In genomic region chr9:89432986-89433530, GRCh38 we compare ENCODE assay signal across 20 cellular contexts.
DNase-seq lines count a peak whose midpoint lies in the region; ATAC-seq and TF ChIP-seq lines count a peak whose summit lies in the region.
"Had no signal": no experiment of that assay in that cellular context is flagged by ENCODE, and none has a peak within 500 bp of the region (broad histone marks: within the 10 kb centered on the region; RNA-seq: fewer than 3 reads in every experiment).

No MANE protein-coding gene starts in this region.

- no peaks in the 10 kb centered on the region for H3K36me3 ChIP-seq in left lung
- no peaks in the 10 kb centered on the region for H3K36me3 ChIP-seq in gastroesophageal sphincter
- H3K36me3 ChIP-seq: right lobe of liver had no signal

- H3K27me3 ChIP-seq in left lung (no peaks in the 10 kb centered on the region), gastroesophageal sphincter (no peaks in the 10 kb centered on the region)
- H3K27me3 ChIP-seq: right lobe of liver had no signal

- no peak for TF ChIP-seq EP300 in gastroesophageal sphincter (IDR thresholded peaks at IDR 0.05)

- H3K27ac ChIP-seq in left lung (no peak overlapping the region), gastroesophageal sphincter (no peak overlapping the region)
- H3K27ac ChIP-seq: coronary artery, PC-9, right lobe of liver had no signal

- H3K4me3 Mint-ChIP-seq in stimulated activated naive CD8-positive, alpha-beta T cell treated with anti-CD3 and anti-CD28 coated beads, Interleukin-15, Interleukin-2, amounts not matched to agents 100 ng/mL and 50 ng/mL, for 24 hours, result no peak overlapping the region
- H3K4me3 Mint-ChIP-seq in activated T-helper 1 cell treated with anti-CD3 and anti-CD28 coated beads, Interleukin-12 subunit alpha, Interleukin-12 subunit beta, Interleukin-2, Interleukin-4 antibody, amounts not matched to agents 30 ng/mL and 10 ng/mL and 1 ng/mL, durations not matched to agents 14 hours and 24 hours and 36 hours, result no peak overlapping the region
- H3K4me3 Mint-ChIP-seq: stimulated activated naive CD8-positive, alpha-beta T cell treated with anti-CD3 and anti-CD28 coated beads, Interleukin-15, amount 100 ng/mL, for 72 hours had no signal

- H3K4me3 ChIP-seq in left lung (no peak overlapping the region), gastroesophageal sphincter (no peak overlapping the region)
- H3K4me3 ChIP-seq: coronary artery, PC-9, right lobe of liver had no signal

- no peak for TF ChIP-seq CTCF in left lung (IDR thresholded peaks at IDR 0.05)
- TF ChIP-seq CTCF in gastroesophageal sphincter (IDR thresholded peaks at IDR 0.05), result no peak

- WGBS in gastroesophageal sphincter (ENCODE audit: low coverage in 1 of 2), 2 donors, result no CpG with 5 or more reads among the region's 13 CpGs

- intact Hi-C loops in activated T-helper 1 cell treated with anti-CD3 and anti-CD28 coated beads, Interleukin-12 subunit alpha, Interleukin-12 subunit beta, Interleukin-2, Interleukin-4 antibody, amounts not matched to agents 30 ng/mL and 10 ng/mL and 1 ng/mL, durations not matched to agents 14 hours and 24 hours and 36 hours (cut with micrococcal nuclease), result no loop called here
- intact Hi-C loops in left lung (cut with DNase I), result no loop called here

- H3K4me1 ChIP-seq in left lung (peaks cover 4 to 62% of the 10 kb centered on the region in 2 donors), gastroesophageal sphincter (peaks cover 0 to 20% (median 0%) of the 10 kb centered on the region in 3 donors)
- H3K4me1 ChIP-seq: right lobe of liver had no signal

- no peak for ATAC-seq in stimulated activated naive CD8-positive, alpha-beta T cell treated with anti-CD3 and anti-CD28 coated beads, Interleukin-15, Interleukin-2, amounts not matched to agents 100 U/mL and 50 U/mL, for 24 hours
- peak; percentile 35 for ATAC-seq in left lung
- ATAC-seq in GM21529 (IDR thresholded peaks at IDR 0.05; ENCODE audit: unreplicated experiment), result no peak
- no peak for ATAC-seq in gastroesophageal sphincter
- no peak for ATAC-seq in HG02981 (IDR thresholded peaks at IDR 0.05; ENCODE audit: unreplicated experiment)
- ATAC-seq: activated CD4-positive, CD25-positive, alpha-beta regulatory T cell treated with anti-CD3 and anti-CD28 coated beads, Interleukin-2, amount 50 U/mL, for 24 hours; HCT116; stimulated activated naive CD8-positive, alpha-beta T cell treated with anti-CD3 and anti-CD28 coated beads, Interleukin-15, amount 100 ng/mL, for 72 hours had no signal

- H3K9me3 Mint-ChIP-seq in stimulated activated naive CD8-positive, alpha-beta T cell treated with anti-CD3 and anti-CD28 coated beads, Interleukin-15, Interleukin-2, amounts not matched to agents 100 ng/mL and 50 ng/mL, for 24 hours, result no peaks in the 10 kb centered on the region
- no peaks in the 10 kb centered on the region for H3K9me3 Mint-ChIP-seq in activated T-helper 1 cell treated with anti-CD3 and anti-CD28 coated beads, Interleukin-12 subunit alpha, Interleukin-12 subunit beta, Interleukin-2, Interleukin-4 antibody, amounts not matched to agents 30 ng/mL and 10 ng/mL and 1 ng/mL, durations not matched to agents 14 hours and 24 hours and 36 hours
- H3K9me3 Mint-ChIP-seq: stimulated activated naive CD8-positive, alpha-beta T cell treated with anti-CD3 and anti-CD28 coated beads, Interleukin-15, amount 100 ng/mL, for 72 hours had no signal

- no peak for TF ChIP-seq POLR2A in gastroesophageal sphincter (IDR thresholded peaks at IDR 0.05)

- no peak for DNase-seq in stimulated activated naive CD8-positive, alpha-beta T cell treated with anti-CD3 and anti-CD28 coated beads, Interleukin-15, Interleukin-2, amounts not matched to agents 100 U/mL and 50 U/mL, for 24 hours
- no peak for DNase-seq in activated T-helper 1 cell treated with anti-CD3 and anti-CD28 coated beads, Interleukin-12 subunit alpha, Interleukin-12 subunit beta, Interleukin-2, Interleukin-4 antibody, amounts not matched to agents 30 ng/mL and 10 ng/mL and 1 ng/mL, durations not matched to agents 14 hours and 24 hours and 36 hours (ENCODE audit: low spot score)
- DNase-seq in left lung (no peak), kidney glomerular epithelial cell (lab: John Stamatoyannopoulos, UW) (no peak)
- DNase-seq: activated naive CD4-positive, alpha-beta T cell treated with Interleukin-2 at 50 U/mL for 16 hours; COR-L47; Kasumi-1; NCI-H1417; NCI-H774; PC-9; right lobe of liver; stimulated activated naive CD8-positive, alpha-beta T cell treated with anti-CD3 and anti-CD28 coated beads, Interleukin-15, amount 100 ng/mL, for 72 hours; T-helper 9 cell had no signal

- H3K27ac Mint-ChIP-seq in stimulated activated naive CD8-positive, alpha-beta T cell treated with anti-CD3 and anti-CD28 coated beads, Interleukin-15, Interleukin-2, amounts not matched to agents 100 ng/mL and 50 ng/mL, for 24 hours, result peak overlapping the region; percentile 78
- peak overlapping the region; percentile 60 for H3K27ac Mint-ChIP-seq in activated T-helper 1 cell treated with anti-CD3 and anti-CD28 coated beads, Interleukin-12 subunit alpha, Interleukin-12 subunit beta, Interleukin-2, Interleukin-4 antibody, amounts not matched to agents 30 ng/mL and 10 ng/mL and 1 ng/mL, durations not matched to agents 14 hours and 24 hours and 36 hours

- peaks cover 96% of the 10 kb centered on the region for H3K4me1 Mint-ChIP-seq in stimulated activated naive CD8-positive, alpha-beta T cell treated with anti-CD3 and anti-CD28 coated beads, Interleukin-15, Interleukin-2, amounts not matched to agents 100 ng/mL and 50 ng/mL, for 24 hours (ENCODE audit: low read depth)
- peaks cover 80% of the 10 kb centered on the region for H3K4me1 Mint-ChIP-seq in activated T-helper 1 cell treated with anti-CD3 and anti-CD28 coated beads, Interleukin-12 subunit alpha, Interleukin-12 subunit beta, Interleukin-2, Interleukin-4 antibody, amounts not matched to agents 30 ng/mL and 10 ng/mL and 1 ng/mL, durations not matched to agents 14 hours and 24 hours and 36 hours (ENCODE audit: low read depth)

- H3K36me3 Mint-ChIP-seq in stimulated activated naive CD8-positive, alpha-beta T cell treated with anti-CD3 and anti-CD28 coated beads, Interleukin-15, Interleukin-2, amounts not matched to agents 100 ng/mL and 50 ng/mL, for 24 hours (ENCODE audit: low read depth), result peaks cover 41% of the 10 kb centered on the region
- peaks cover 25% of the 10 kb centered on the region for H3K36me3 Mint-ChIP-seq in activated T-helper 1 cell treated with anti-CD3 and anti-CD28 coated beads, Interleukin-12 subunit alpha, Interleukin-12 subunit beta, Interleukin-2, Interleukin-4 antibody, amounts not matched to agents 30 ng/mL and 10 ng/mL and 1 ng/mL, durations not matched to agents 14 hours and 24 hours and 36 hours (ENCODE audit: low read depth)

- no peaks in the 10 kb centered on the region for H3K27me3 Mint-ChIP-seq in stimulated activated naive CD8-positive, alpha-beta T cell treated with anti-CD3 and anti-CD28 coated beads, Interleukin-15, Interleukin-2, amounts not matched to agents 100 ng/mL and 50 ng/mL, for 24 hours
- no peaks in the 10 kb centered on the region for H3K27me3 Mint-ChIP-seq in activated T-helper 1 cell treated with anti-CD3 and anti-CD28 coated beads, Interleukin-12 subunit alpha, Interleukin-12 subunit beta, Interleukin-2, Interleukin-4 antibody, amounts not matched to agents 30 ng/mL and 10 ng/mL and 1 ng/mL, durations not matched to agents 14 hours and 24 hours and 36 hours (ENCODE audit: insufficient read depth)
- H3K27me3 Mint-ChIP-seq: stimulated activated naive CD8-positive, alpha-beta T cell treated with anti-CD3 and anti-CD28 coated beads, Interleukin-15, amount 100 ng/mL, for 72 hours had no signal

- no peaks in the 10 kb centered on the region for H3K9me3 ChIP-seq in left lung
- no peaks in the 10 kb centered on the region for H3K9me3 ChIP-seq in gastroesophageal sphincter
- H3K9me3 ChIP-seq: right lobe of liver had no signal
